Comparison of ENCODE assay signal across 8 cellular contexts in genomic region chr15:84477550-84477949, GRCh38.
DNase-seq lines count a peak whose midpoint lies in the region; ATAC-seq and TF ChIP-seq lines count a peak whose summit lies in the region.
"Not testable (repeated sequence)": the region's sequence is repeated elsewhere in the genome, so short reads cannot be mapped to it uniquely, and the experiment has no call there.

No MANE protein-coding gene starts in this region.

- H3K4me1 ChIP-seq in RWPE2 (ENCODE audit: insufficient read depth, poor library complexity, severe bottlenecking); body of pancreas; lung (ENCODE audit: control insufficient read depth in 2 of 2, insufficient read depth in 2 of 2, low read length in 2 of 2); aorta (ENCODE audit: control insufficient read depth in 1 of 2, insufficient read depth in 2 of 2, low read length in 2 of 2): not testable (repeated sequence)

- intact Hi-C loops in body of pancreas (cut with DNase I); aorta (cut with DNase I): not testable (repeated sequence)

- not testable (repeated sequence) for TF ChIP-seq POLR2A in body of pancreas (IDR thresholded peaks at IDR 0.05)

- DNase-seq in RWPE2 (ENCODE audit: low spot score); body of pancreas; lung (ENCODE audit: low spot score); aorta: not testable (repeated sequence)

- not testable (repeated sequence) for H3K9me3 ChIP-seq in RWPE2 (ENCODE audit: severe bottlenecking); body of pancreas; lung (ENCODE audit: control insufficient read depth in 2 of 2, insufficient read depth in 1 of 2, low read length in 1 of 2); aorta (ENCODE audit: control insufficient read depth, low read length)

- H3K36me3 ChIP-seq in RWPE2 (ENCODE audit: low read depth); body of pancreas (replicated peaks in 1 of 2; ENCODE audit: insufficient read depth in 1 of 2, low read depth in 2 of 2); lung (ENCODE audit: control insufficient read depth in 2 of 2, insufficient read depth in 2 of 2, low read length in 2 of 2); aorta (ENCODE audit: control insufficient read depth in 1 of 2, insufficient read depth in 2 of 2, low read length in 1 of 2): not testable (repeated sequence)

- H3K27me3 ChIP-seq in RWPE2 (ENCODE audit: insufficient read depth, poor library complexity, severe bottlenecking); body of pancreas; lung (ENCODE audit: control insufficient read depth, insufficient read depth); aorta (ENCODE audit: control insufficient read depth in 1 of 2, insufficient read depth in 2 of 2, low read length in 1 of 2): not testable (repeated sequence)

- H3K27ac ChIP-seq in RWPE2 (ENCODE audit: poor library complexity, severe bottlenecking); body of pancreas; lung (ENCODE audit: low read depth in 1 of 2, low read length in 1 of 2); aorta (ENCODE audit: low read depth in 1 of 2, low read length in 2 of 2): not testable (repeated sequence)

- ATAC-seq in GM18868 (IDR thresholded peaks at IDR 0.05; ENCODE audit: unreplicated experiment) (peak; percentile 83), GM21381 (IDR thresholded peaks at IDR 0.05; ENCODE audit: unreplicated experiment) (peak; percentile 94), HG02610 (IDR thresholded peaks at IDR 0.05; ENCODE audit: unreplicated experiment) (peak; percentile 78), HG03139 (IDR thresholded peaks at IDR 0.05; ENCODE audit: unreplicated experiment) (peak; percentile 96), RWPE2 (ENCODE audit: low read depth) (peak; percentile 80), body of pancreas (peak; percentile 81), lung (ENCODE audit: insufficient read depth, low FRiP score) (peak; percentile 85), aorta (ENCODE audit: low FRiP score) (peak; percentile 80)

- WGBS in body of pancreas, 2 donors: no CpG with 5 or more reads among the region's 8 CpGs
- WGBS in lung, 2 donors: no CpG with 5 or more reads among the region's 8 CpGs
- no CpG with 5 or more reads among the region's 8 CpGs for WGBS in aorta, 2 donors

- H3K4me3 ChIP-seq in RWPE2 (ENCODE audit: severe bottlenecking); body of pancreas; lung; aorta (ENCODE audit: low read length in 2 of 2): not testable (repeated sequence)

- TF ChIP-seq CTCF in RWPE2 (IDR thresholded peaks at IDR 0.05; ENCODE audit: poor library complexity, severe bottlenecking); body of pancreas (IDR thresholded peaks at IDR 0.05); lung (IDR thresholded peaks at IDR 0.05; ENCODE audit: control extremely low read depth, extremely low read depth): not testable (repeated sequence)
